Comparison of ENCODE assay signal across 26 cellular contexts in genomic region chr4:172305698-172306097, GRCh38.
"Had no signal": no experiment of that assay in that cellular context is flagged by ENCODE, and none has a peak within 500 bp of the region (broad histone marks: within the 10 kb centered on the region; RNA-seq: fewer than 3 reads in every experiment).

No MANE protein-coding gene starts in this region.

- H3K4me1 ChIP-seq: pancreas, prostate gland, right lobe of liver, sigmoid colon, stomach, thyroid gland, tibial nerve, upper lobe of left lung, vagina had no signal

- H3K27me3 ChIP-seq: neutrophil, pancreas, right lobe of liver, sigmoid colon, stomach, thyroid gland, tibial nerve, upper lobe of left lung, vagina had no signal

- DNase-seq: naive thymus-derived CD8-positive, alpha-beta T cell; nephron progenitor cell; nucleus accumbens; pancreas; retina; right cardiac atrium; right lobe of liver; sigmoid colon; small intestine; stimulated activated CD4-positive, alpha-beta T cell treated with anti-CD3 and anti-CD28 coated beads, Interleukin-15, amount 100 ng/mL, for 24 hours; stimulated activated CD4-positive, alpha-beta T cell treated with anti-CD3 and anti-CD28 coated beads, Interleukin-2, amount 100 ng/mL, for 24 hours; stimulated activated CD4-positive, alpha-beta T cell treated with anti-CD3 and anti-CD28 coated beads, Interleukin-2, amount 100 ng/mL, for 48 hours; stimulated activated CD4-positive, alpha-beta T cell treated with anti-CD3 and anti-CD28 coated beads, Interleukin-4, amount 100 ng/mL, for 24 hours; stimulated activated naive B cell treated with anti-CD40 and anti-IgM and Interleukin-4, amounts not matched to agents 10 μg/mL and 1 μg/mL and 100 μg/mL, for 72 hours; stimulated activated naive CD4-positive, alpha-beta T cell treated with Interleukin-2 at 50 U/mL for 16 hours; stomach; thyroid gland; trophoblast cell; upper lobe of left lung had no signal

- ATAC-seq: naive thymus-derived CD8-positive, alpha-beta T cell; natural killer cell treated with Interleukin-12 subunit alpha and Interleukin-12 subunit beta and Interleukin-15 and Interleukin-18, amount 100 ng/mL, for 72 hours; pancreas; right cardiac atrium; right lobe of liver; stimulated activated effector memory CD8-positive, alpha-beta T cell treated with anti-CD3 and anti-CD28 coated beads, Interleukin-12 subunit alpha, Interleukin-12 subunit beta, amount 100 ng/mL, for 72 hours; stimulated activated naive B cell treated with anti-CD40 and anti-IgM and Interleukin-4, amounts not matched to agents 10 μg/mL and 1 μg/mL and 100 μg/mL, for 72 hours had no signal

- H3K9me3 ChIP-seq: neutrophil, pancreas, prostate gland, right lobe of liver, sigmoid colon, stomach, thoracic aorta, thyroid gland, tibial nerve, upper lobe of left lung, vagina had no signal

- H3K4me3 ChIP-seq: pancreas, prostate gland, right lobe of liver, sigmoid colon, stomach, thoracic aorta, thyroid gland, tibial nerve, upper lobe of left lung, vagina had no signal

- H3K36me3 ChIP-seq: neutrophil, pancreas, prostate gland, right lobe of liver, sigmoid colon, stomach, thoracic aorta, thyroid gland, tibial nerve, upper lobe of left lung, vagina had no signal

- H3K27ac ChIP-seq: neutrophil, pancreas, prostate gland, right lobe of liver, sigmoid colon, stomach, thoracic aorta, thyroid gland, tibial nerve, upper lobe of left lung, vagina had no signal
